Comparison of ENCODE assay signal across 19 cellular contexts in genomic region chr1:72636636-72637035, GRCh38.
DNase-seq lines count a peak whose midpoint lies in the region; ATAC-seq and TF ChIP-seq lines count a peak whose summit lies in the region.
"Had no signal": no experiment of that assay in that cellular context is flagged by ENCODE, and none has a peak within 500 bp of the region (broad histone marks: within the 10 kb centered on the region; RNA-seq: fewer than 3 reads in every experiment).

No MANE protein-coding gene starts in this region.

- no peak for ATAC-seq in HG03108 (IDR thresholded peaks at IDR 0.05; ENCODE audit: unreplicated experiment)
- ATAC-seq in GM21528 (IDR thresholded peaks at IDR 0.05; ENCODE audit: low FRiP score, unreplicated experiment) = no peak
- ATAC-seq in HG02884 (IDR thresholded peaks at IDR 0.05; ENCODE audit: unreplicated experiment) = no peak
- ATAC-seq: CD8-positive, alpha-beta T cell; left ventricle myocardium superior had no signal

- no peak overlapping the region for H3K4me3 ChIP-seq in astrocyte of the spinal cord (ENCODE audit: low read depth, low read length)
- H3K4me3 ChIP-seq: colonic mucosa, skin epidermis, suprapubic skin had no signal

- TF ChIP-seq CTCF in astrocyte of the spinal cord (IDR thresholded peaks at IDR 0.05; ENCODE audit: low read depth, low read length) = no peak

- in situ Hi-C loops in astrocyte of the spinal cord (cut with HindIII; ENCODE audit: low sequenced_read_pairs) = no loop called here

- peak; percentile 36 for DNase-seq in DMS 273 treated with DMSO at 0.1 percent for 48 hours (lab: John Stamatoyannopoulos, UW)
- DNase-seq in NCI-H2029 treated with DMSO at 0.1 percent for 48 hours (lab: John Stamatoyannopoulos, UW) = peak; percentile 95
- DNase-seq in astrocyte of the spinal cord (ENCODE audit: low read depth, low spot score) = peak; percentile 70
- DNase-seq in medulla oblongata (ENCODE audit: extremely low spot score) = peak; percentile 6
- no peak for DNase-seq in anterior cingulate cortex (lab: John Stamatoyannopoulos, UW)
- DNase-seq: activated CD4-positive, CD25-positive, alpha-beta regulatory T cell treated with anti-CD3 and anti-CD28 coated beads, Interleukin-2, amount 50 U/mL, for 72 hours; CD8-positive, alpha-beta T cell; colonic mucosa; EL; IMR-90; left ventricle myocardium superior; NCI-H2227 treated with DMSO at 0.1 percent for 48 hours; SIG-M5; stimulated activated CD4-positive, alpha-beta T cell treated with anti-CD3 and anti-CD28 coated beads, Interleukin-4, amount 100 ng/mL, for 24 hours had no signal

Comparison
In these comparisons a context has a peak if more than half of its experiments do, and no peak if none do; other contexts are left out.
1. DNase-seq: peak in DMS 273 treated with DMSO at 0.1 percent for 48 hours (single experiment), NCI-H2029 treated with DMSO at 0.1 percent for 48 hours (single experiment), astrocyte of the spinal cord (single experiment) and medulla oblongata (single experiment); none in anterior cingulate cortex (0 of 58).